ENCODE assay signal across 31 cellular contexts in genomic region chr3:14858105-14858504, GRCh38. TPM values are rescaled to one million over a fixed set of nuclear protein-coding genes. Genes with fewer than 3 reads are reported as not detected.
"Had no signal": no experiment of that assay in that cellular context is flagged by ENCODE, and none has a peak within 500 bp of the region (broad histone marks: within the 10 kb centered on the region; RNA-seq: fewer than 3 reads in every experiment).

No MANE protein-coding gene starts in this region.

- H3K9me3 ChIP-seq: adrenal gland, body of pancreas, colonic mucosa, gastroesophageal sphincter had no signal

- H3K4me1 ChIP-seq: body of pancreas, colonic mucosa had no signal

- ATAC-seq: activated CD4-positive, CD25-positive, alpha-beta regulatory T cell treated with anti-CD3 and anti-CD28 coated beads, Interleukin-2, amount 50 U/mL, for 24 hours; activated CD8-positive, alpha-beta memory T cell treated with anti-CD3 and anti-CD28 coated beads, Interleukin-2, amount 10 ng/mL, durations not matched to agents 7 days and 5 days; activated CD8-positive, alpha-beta T cell treated with anti-CD3 and anti-CD28 coated beads, Interleukin-2, amount 10 ng/mL, durations not matched to agents 7 days and 5 days; activated naive CD8-positive, alpha-beta T cell treated with anti-CD3 and anti-CD28 coated beads, Interleukin-2, amount 50 U/mL, for 24 hours; body of pancreas; gastroesophageal sphincter; heart right ventricle; T-helper 17 cell had no signal

- H3K4me3 ChIP-seq: adrenal gland, body of pancreas, colonic mucosa, esophagus muscularis mucosa, gastroesophageal sphincter, heart right ventricle had no signal

- DNase-seq: activated B cell treated with CpG ODN at 0.5 μM for 24 hours; activated CD4-positive, alpha-beta memory T cell treated with anti-CD3 and anti-CD28 coated beads for 36 hours; activated CD4-positive, alpha-beta T cell treated with anti-CD3 and anti-CD28 coated beads for 48 hours; activated CD8-positive, alpha-beta memory T cell treated with anti-CD3 and anti-CD28 coated beads, Interleukin-2, amount 10 ng/mL, durations not matched to agents 7 days and 5 days; activated CD8-positive, alpha-beta memory T cell treated with anti-CD3 and anti-CD28 coated beads, Interleukin-2, amount 50 U/mL, for 4 hours; activated CD8-positive, alpha-beta T cell treated with anti-CD3 and anti-CD28 coated beads, Interleukin-2, amount 10 ng/mL, durations not matched to agents 7 days and 5 days; activated effector memory CD4-positive, alpha-beta T cell treated with anti-CD3 and anti-CD28 coated beads, Interleukin-2, amount 50 U/mL, for 16 hours; activated naive CD4-positive, alpha-beta T cell treated with anti-CD3 and anti-CD28 coated beads for 36 hours; activated naive CD8-positive, alpha-beta T cell treated with anti-CD3 and anti-CD28 coated beads for 36 hours; activated naive CD8-positive, alpha-beta T cell treated with anti-CD3 and anti-CD28 coated beads, Interleukin-2, amount 50 U/mL, for 24 hours; activated T-cell treated with anti-CD3 and anti-CD28 coated beads, Interleukin-2, amount 50 U/mL, for 1 hour; activated T-cell treated with anti-CD3 and anti-CD28 coated beads, Interleukin-2, amount 50 U/mL, for 48 hours; adrenal gland; amygdala; body of pancreas; caudate nucleus; colonic mucosa; effector memory CD4-positive, alpha-beta T cell; endodermal cell; erythroblast; foreskin melanocyte; heart right ventricle; T-helper 1 cell; T-helper 17 cell; T1000; WERI-Rb-1 had no signal

- H3K27me3 ChIP-seq: adrenal gland, body of pancreas, colonic mucosa, esophagus muscularis mucosa had no signal

- H3K27ac ChIP-seq: adrenal gland, body of pancreas, colonic mucosa, esophagus muscularis mucosa, gastroesophageal sphincter, heart right ventricle, WERI-Rb-1 had no signal

RNA-seq across cellular contexts. Expression of gene FGD5, which starts 39.3 kb away (rescaled TPM):
- total RNA-seq: activated B cell treated with CpG ODN at 0.5 μM for 24 hours; activated CD8-positive, alpha-beta memory T cell treated with anti-CD3 and anti-CD28 coated beads for 36 hours; activated CD8-positive, alpha-beta memory T cell treated with anti-CD3 and anti-CD28 coated beads, Interleukin-2, amount 10 ng/mL, durations not matched to agents 7 days and 5 days; activated naive CD4-positive, alpha-beta T cell treated with anti-CD3 and anti-CD28 coated beads for 36 hours; activated T-helper 1 cell treated with anti-CD3 and anti-CD28 coated beads, Interleukin-12 subunit alpha, Interleukin-12 subunit beta, Interleukin-2, Interleukin-4 antibody, amounts not matched to agents 30 ng/mL and 10 ng/mL and 1 ng/mL, durations not matched to agents 14 hours and 24 hours and 36 hours; T-helper 17 cell had no signal
